In the genomic region with DNA sequence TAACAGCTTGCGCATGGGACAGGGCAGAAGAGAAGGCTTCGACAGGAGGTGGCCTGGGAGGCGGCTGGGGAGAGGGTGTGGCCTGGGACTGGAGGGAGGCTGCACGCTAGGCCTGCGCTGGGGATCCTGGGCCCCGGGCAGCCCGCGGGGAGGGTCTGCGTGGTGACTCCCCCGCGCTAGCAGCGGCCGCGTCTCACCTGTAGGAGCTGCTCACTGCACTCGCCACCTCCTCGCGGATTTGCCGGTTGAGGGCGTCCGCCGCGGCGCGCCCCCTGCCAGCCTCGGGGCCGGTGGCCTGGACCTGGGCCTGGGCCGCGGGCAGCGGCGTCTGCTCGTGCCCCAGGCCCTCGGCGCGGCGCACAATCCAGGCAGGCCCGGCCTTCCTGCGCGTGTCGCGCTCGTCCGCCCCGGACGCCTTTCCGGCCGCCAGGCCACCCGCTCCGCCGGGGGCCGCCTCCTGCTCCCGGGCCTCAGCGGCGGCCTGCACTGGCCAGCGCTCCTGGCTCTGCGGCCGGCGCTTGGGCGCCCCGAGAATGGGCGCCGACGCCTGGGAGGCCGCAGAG, we compare ENCODE assay signal across 8 cellular contexts. TPM values are rescaled to one million over a fixed set of nuclear protein-coding genes. Genes with fewer than 3 reads are reported as not detected.
DNase-seq lines count a peak whose midpoint lies in the region; ATAC-seq and TF ChIP-seq lines count a peak whose summit lies in the region.

No MANE protein-coding gene starts in this region.

- no peak overlapping the region for H3K27ac Mint-ChIP-seq in CD8-positive, alpha-beta T cell

- POLR2A ChIA-PET in CD8-positive, alpha-beta T cell (lab: Charles Lee): no interaction called here

- intact Hi-C loops in CD8-positive, alpha-beta T cell (cut with DNase I, micrococcal nuclease): no loop called here

- peaks cover 70% of the 10 kb centered on the region for H3K27me3 Mint-ChIP-seq in CD8-positive, alpha-beta T cell (ENCODE audit: low read depth)

- peaks cover 8% of the 10 kb centered on the region for H3K4me1 ChIP-seq in CD8-positive, alpha-beta T cell (ENCODE audit: insufficient read depth, low read length)
- peaks cover 51% of the 10 kb centered on the region for H3K4me1 ChIP-seq in neuron (ENCODE audit: insufficient read depth, low read length)

- H3K4me3 Mint-ChIP-seq in CD8-positive, alpha-beta T cell: peak overlapping the region; percentile 68

- H3K27ac ChIP-seq in CD8-positive, alpha-beta T cell (ENCODE audit: low read depth, low read length): no peak overlapping the region

- H2AFZ ChIP-seq in neuron (ENCODE audit: low read depth, low read length): peak overlapping the region; percentile 18

- no peak for DNase-seq in CD8-positive, alpha-beta T cell
- DNase-seq in activated CD4-positive, alpha-beta T cell treated with anti-CD3 and anti-CD28 coated beads, Interleukin-2, amount 50 U/mL, for 48 hours: peak; percentile 15 to 24
- DNase-seq in foreskin fibroblast: peak in 1 of 2 donors; percentile 8

- TF ChIP-seq CTCF in CD8-positive, alpha-beta T cell (IDR thresholded peaks at IDR 0.05): no peak
- TF ChIP-seq CTCF in foreskin fibroblast (IDR thresholded peaks at IDR 0.05; ENCODE audit: low read depth, low read length): no peak

- no peaks in the 10 kb centered on the region for H3K36me3 Mint-ChIP-seq in CD8-positive, alpha-beta T cell

- H3K9me3 ChIP-seq in CD8-positive, alpha-beta T cell (ENCODE audit: low read length): no peaks in the 10 kb centered on the region
- H3K9me3 ChIP-seq in neuron (ENCODE audit: low read length): no peaks in the 10 kb centered on the region

- H3K27me3 ChIP-seq in CD8-positive, alpha-beta T cell (ENCODE audit: insufficient read depth, low read length): peaks cover 15% of the 10 kb centered on the region
- H3K27me3 ChIP-seq in neuron (ENCODE audit: insufficient read depth, low read length): no peaks in the 10 kb centered on the region

- ATAC-seq in CD8-positive, alpha-beta T cell: no peak
- ATAC-seq in HG02642 (IDR thresholded peaks at IDR 0.05; ENCODE audit: poor library complexity, unreplicated experiment) (peak; percentile 32), GM21737 (IDR thresholded peaks at IDR 0.05; ENCODE audit: unreplicated experiment) (no peak), HG03342 (IDR thresholded peaks at IDR 0.05; ENCODE audit: unreplicated experiment) (no peak), HG03095 (IDR thresholded peaks at IDR 0.05; ENCODE audit: unreplicated experiment) (no peak)

- peaks cover 8% of the 10 kb centered on the region for H3K4me1 Mint-ChIP-seq in CD8-positive, alpha-beta T cell (ENCODE audit: low read depth)

- no peaks in the 10 kb centered on the region for H3K36me3 ChIP-seq in CD8-positive, alpha-beta T cell (ENCODE audit: insufficient read depth, low read length)
- no peaks in the 10 kb centered on the region for H3K36me3 ChIP-seq in neuron (ENCODE audit: insufficient read depth, low read length)

- CTCF ChIA-PET in CD8-positive, alpha-beta T cell (lab: Charles Lee): no interaction called here

- H3K4me3 ChIP-seq in CD8-positive, alpha-beta T cell (ENCODE audit: low read depth, low read length): no peak overlapping the region
- H3K4me3 ChIP-seq in foreskin fibroblast (ENCODE audit: low read depth in 1 of 2, low read length in 2 of 2) (peak overlapping the region; percentile 40 to 46), neuron (ENCODE audit: low read length) (peak overlapping the region; percentile 52)

- no peaks in the 10 kb centered on the region for H3K9me3 Mint-ChIP-seq in CD8-positive, alpha-beta T cell

RNA-seq across cellular contexts. Expression of gene MAP6, which starts 1.5 kb away (rescaled TPM):
- total RNA-seq in CD8-positive, alpha-beta T cell: not detected

RNA-seq across cellular contexts. Expression of gene MOGAT2, which starts 50.3 kb away (rescaled TPM):
- not detected for total RNA-seq in CD8-positive, alpha-beta T cell

Comparison
In these comparisons a context has a peak if more than half of its experiments do, and no peak if none do; other contexts are left out.
1. DNase-seq: peak in activated CD4-positive, alpha-beta T cell treated with anti-CD3 and anti-CD28 coated beads, Interleukin-2, amount 50 U/mL, for 48 hours (2 of 2); none in CD8-positive, alpha-beta T cell (0 of 7).